ENCODE assay signal across 11 cellular contexts in the genomic region with DNA sequence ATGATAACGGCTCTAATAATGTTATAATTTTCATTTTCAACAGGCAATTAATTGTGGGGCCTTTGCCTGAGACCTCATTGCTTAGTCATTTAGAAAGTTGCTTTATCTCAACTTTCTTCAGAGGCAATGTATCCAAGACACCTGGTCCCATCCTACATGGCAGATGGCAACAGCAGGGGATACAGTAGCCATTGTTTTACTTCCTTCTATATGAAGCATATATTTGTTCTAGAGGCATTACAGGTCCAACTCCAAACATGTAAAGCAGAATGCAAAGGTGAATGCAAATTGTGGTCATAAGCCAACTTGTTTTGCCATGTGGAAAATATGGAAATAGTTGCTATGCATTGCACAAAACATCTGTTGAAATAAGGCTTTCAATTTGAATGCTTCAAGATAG.
DNase-seq lines count a peak whose midpoint lies in the region; ATAC-seq, FAIRE-seq and TF ChIP-seq lines count a peak whose summit lies in the region.
"Had no signal": no experiment of that assay in that cellular context is flagged by ENCODE, and none has a peak within 500 bp of the region (broad histone marks: within the 10 kb centered on the region; RNA-seq: fewer than 3 reads in every experiment).

No MANE protein-coding gene starts in this region.

- POLR2A ChIA-PET in activated B cell treated with CpG ODN at 0.5 μM for 24 hours (lab: Charles Lee), result interaction anchor here (1.4 to 13.7 kb wide), 2 partner anchors 12 to 62 kb away, joined by 3 to 486 read pairs; no protein-coding TSS in a partner anchor

- H3K27me3 Mint-ChIP-seq in activated B cell treated with CpG ODN at 0.5 μM for 24 hours, result no peaks in the 10 kb centered on the region

- ATAC-seq in GM19468 (IDR thresholded peaks at IDR 0.05; ENCODE audit: extremely low read depth, unreplicated experiment) (peak; percentile 38), HG03103 (IDR thresholded peaks at IDR 0.05; ENCODE audit: low read depth, unreplicated experiment) (peak; percentile 35), activated B cell treated with CpG ODN at 0.5 μM for 24 hours (ENCODE audit: low read depth) (peak; percentile 43)

- DNase-seq in GM18507 (ENCODE audit: extremely low spot score, insufficient read length, low read depth) (no peak), activated B cell treated with CpG ODN at 0.5 μM for 24 hours (no peak), kidney (no peak), DMS79 treated with DMSO at 0.1 percent for 48 hours (lab: John Stamatoyannopoulos, UW) (no peak), DMS79 (lab: John Stamatoyannopoulos, UW) (no peak), NCI-H146 treated with DMSO at 0.1 percent for 48 hours (lab: John Stamatoyannopoulos, UW; ENCODE audit: unreplicated experiment) (no peak)
- DNase-seq: activated CD4-positive, alpha-beta T cell treated with anti-CD3 and anti-CD28 coated beads, Interleukin-2, amount 50 U/mL, for 4 hours; anterior cingulate cortex; SHP77 had no signal

- H3K27ac Mint-ChIP-seq in activated B cell treated with CpG ODN at 0.5 μM for 24 hours, result peak overlapping the region; percentile 95

- peaks cover 54% of the 10 kb centered on the region for H3K36me3 Mint-ChIP-seq in activated B cell treated with CpG ODN at 0.5 μM for 24 hours (ENCODE audit: low read depth)

- intact Hi-C loops in activated B cell treated with CpG ODN at 0.5 μM for 24 hours (cut with micrococcal nuclease) (loop anchor here (1.0 to 5.0 kb wide), 2 partner anchors 12 to 34 kb away; no protein-coding TSS in a partner anchor), kidney (cut with DNase I) (no loop called here)

- peak overlapping the region; percentile 70 for H3K4me3 Mint-ChIP-seq in activated B cell treated with CpG ODN at 0.5 μM for 24 hours

- H3K4me1 Mint-ChIP-seq in activated B cell treated with CpG ODN at 0.5 μM for 24 hours, result peaks cover 85% of the 10 kb centered on the region

- no peaks in the 10 kb centered on the region for H3K36me3 ChIP-seq in kidney (ENCODE audit: control insufficient read depth in 1 of 2, insufficient read depth in 2 of 2, low read length in 2 of 2)

- H3K9me3 ChIP-seq in kidney (ENCODE audit: control insufficient read depth in 1 of 2, low read length in 2 of 2), result no peaks in the 10 kb centered on the region

- CTCF ChIA-PET in activated B cell treated with CpG ODN at 0.5 μM for 24 hours (lab: Charles Lee), result interaction anchor here (1.0 kb wide), 1 partner anchor 65 kb away, joined by 3 read pairs; no protein-coding TSS in a partner anchor

- FAIRE-seq in GM18507 (lab: Jason Lieb, UNC) (peak; percentile 90), kidney (lab: Jason Lieb, UNC) (no peak)

- H3K9me3 Mint-ChIP-seq in activated B cell treated with CpG ODN at 0.5 μM for 24 hours, result no peaks in the 10 kb centered on the region

- H3K4me3 ChIP-seq in kidney (ENCODE audit: low read length in 2 of 2), result no peak overlapping the region

- no peak overlapping the region for H3K27ac ChIP-seq in kidney (ENCODE audit: low read depth in 2 of 2, low read length in 2 of 2)

- H3K4me1 ChIP-seq in kidney (ENCODE audit: control insufficient read depth in 1 of 2, insufficient read depth in 1 of 2, low read depth in 1 of 2, low read length in 2 of 2), result peaks cover 0 to 7% of the 10 kb centered on the region in 2 donors

- no peak overlapping the region for H3K9ac ChIP-seq in kidney (ENCODE audit: low read length in 2 of 2)

- TF ChIP-seq CTCF in activated B cell treated with CpG ODN at 0.5 μM for 24 hours (IDR thresholded peaks at IDR 0.05), result no peak
- TF ChIP-seq CTCF in kidney (IDR thresholded peaks at IDR 0.05; ENCODE audit: borderline replicate concordance, extremely low read depth, insufficient read depth), result no peak
